In genomic region chr3:16240229-16241023, GRCh38 we compare ENCODE assay signal across 11 cellular contexts. TPM values are rescaled to one million over a fixed set of nuclear protein-coding genes. Genes with fewer than 3 reads are reported as not detected.
DNase-seq lines count a peak whose midpoint lies in the region; ATAC-seq and TF ChIP-seq lines count a peak whose summit lies in the region.
"Had no signal": no experiment of that assay in that cellular context is flagged by ENCODE, and none has a peak within 500 bp of the region (broad histone marks: within the 10 kb centered on the region; RNA-seq: fewer than 3 reads in every experiment).

No MANE protein-coding gene starts in this region.

- DNase-seq in ACHN (peak; percentile 13), HCT116 (ENCODE audit: low read depth, low spot score) (no peak), astrocyte of the spinal cord (ENCODE audit: low read depth, low spot score) (peak; percentile 49), cerebellum (ENCODE audit: low spot score) (no peak), NCI-H524 treated with DMSO at 0.1 percent for 48 hours (lab: John Stamatoyannopoulos, UW) (no peak), posterior vena cava (ENCODE audit: low spot score) (no peak)
- DNase-seq: left cardiac atrium; small intestine; stimulated activated naive CD8-positive, alpha-beta T cell treated with anti-CD3 and anti-CD28 coated beads, Interleukin-15, Interleukin-2, amounts not matched to agents 100 U/mL and 50 U/mL, for 24 hours had no signal

- H3K4me2 ChIP-seq in HCT116 (ENCODE audit: low read length): peak overlapping the region; percentile 32; the same call in 1 of the 2 replicates

- in situ Hi-C loops in ACHN (cut with HindIII; ENCODE audit: low pct_ligation_motif_present, low pct_unique_long_range_greater_than_20kb, low sequenced_read_pairs): no loop called here
- in situ Hi-C loops in astrocyte of the spinal cord (cut with HindIII; ENCODE audit: low sequenced_read_pairs): no loop called here

- intact Hi-C loops in HCT116 (cut with micrococcal nuclease) (no loop called here), posterior vena cava (cut with DNase I) (loop anchor here (10.0 kb wide), 1 partner anchor 426 kb away; no protein-coding TSS in a partner anchor)

- WGBS in liver: 71% methylated on average over 6 of the region's 6 CpGs

- no peaks in the 10 kb centered on the region for H3K79me2 ChIP-seq in HCT116 (ENCODE audit: insufficient read depth, low read length)

- no peak overlapping the region for H2AFZ ChIP-seq in HCT116 (ENCODE audit: low read depth, low read length, poor library complexity, severe bottlenecking)

- no peaks in the 10 kb centered on the region for H3K9me2 ChIP-seq in HCT116 (ENCODE audit: insufficient read depth)

- CTCF ChIA-PET in HCT116 (lab: Charles Lee): no interaction called here

- H3K27me3 ChIP-seq in HCT116 (ENCODE audit: insufficient read depth, low read length) (no peaks in the 10 kb centered on the region), liver (ENCODE audit: control insufficient read depth in 4 of 4, insufficient read depth in 4 of 4, low read length in 3 of 4) (no peaks in the 10 kb centered on the region)

- no TSS peak for BruUV-seq in HCT116 (replicated peaks; lab: Mats Ljungman, UMichigan)

- TF ChIP-seq POLR2A in HCT116 (IDR thresholded peaks at IDR 0.05; ENCODE audit: borderline replicate concordance, extremely low read depth, insufficient read depth, insufficient read length): no peak

- no peak for TF ChIP-seq RAD21 in HCT116 (IDR thresholded peaks at IDR 0.05; ENCODE audit: low read depth)
- TF ChIP-seq RAD21 in liver (IDR thresholded peaks at IDR 0.05): no peak

- RAD21 ChIA-PET in HCT116 (lab: Charles Lee; ENCODE audit: low non-redundant PET in 1 of 2, low total read pairs in 2 of 2, uncharacterized antibody in 2 of 2, unreplicated experiment in 2 of 2): no interaction called here

- H3K9me3 ChIP-seq in HCT116 (ENCODE audit: control insufficient read depth in 1 of 2, insufficient read depth in 1 of 2, low read depth in 1 of 2, low read length in 2 of 2) (no peaks in the 10 kb centered on the region), liver (ENCODE audit: control insufficient read depth in 4 of 4, low read length in 3 of 4) (no peaks in the 10 kb centered on the region)

- H3K4me3 ChIP-seq in HCT116 (replicated peaks in 1 of 2; ENCODE audit: low read depth in 1 of 2, low read length in 2 of 2): no peak overlapping the region
- no peak overlapping the region for H3K4me3 ChIP-seq in astrocyte of the spinal cord (ENCODE audit: low read depth, low read length)
- no peak overlapping the region for H3K4me3 ChIP-seq in liver (ENCODE audit: low read depth in 1 of 3, low read length in 3 of 3)

- H3K9ac ChIP-seq in HCT116 (ENCODE audit: low read length) (no peak overlapping the region), liver (ENCODE audit: low read depth in 1 of 2, low read length in 2 of 2) (no peak overlapping the region)

- H4K20me1 ChIP-seq in HCT116 (ENCODE audit: insufficient read depth): no peaks in the 10 kb centered on the region

- ATAC-seq in HCT116 (no peak), GM21723 (IDR thresholded peaks at IDR 0.05; ENCODE audit: unreplicated experiment) (no peak)
- ATAC-seq: stimulated activated naive CD8-positive, alpha-beta T cell treated with anti-CD3 and anti-CD28 coated beads, Interleukin-15, Interleukin-2, amounts not matched to agents 100 U/mL and 50 U/mL, for 24 hours had no signal

- POLR2A ChIA-PET in HCT116 (lab: Charles Lee): no interaction called here

- no peaks in the 10 kb centered on the region for H3K36me3 ChIP-seq in HCT116 (ENCODE audit: control insufficient read depth in 1 of 2, insufficient read depth in 2 of 2, low read length in 2 of 2)
- H3K36me3 ChIP-seq in liver (ENCODE audit: control insufficient read depth in 4 of 4, insufficient read depth in 3 of 4, low read depth in 1 of 4, low read length in 3 of 4): no peaks in the 10 kb centered on the region

- peaks cover 0 to 16% of the 10 kb centered on the region in 2 experiments; a peak in 2 of 4 replicates for H3K4me1 ChIP-seq in HCT116 (ENCODE audit: control insufficient read depth in 1 of 2, insufficient read depth in 2 of 2, low read length in 2 of 2)
- peaks cover 0 to 11% (median 0%) of the 10 kb centered on the region in 4 donors for H3K4me1 ChIP-seq in liver (ENCODE audit: control insufficient read depth in 4 of 4, insufficient read depth in 4 of 4, low read length in 3 of 4)

- H3K27ac ChIP-seq in HCT116 (ENCODE audit: low read depth, low read length) (no peak overlapping the region), liver (ENCODE audit: low read depth in 1 of 2, low read length in 2 of 2) (peak overlapping the region in 1 of 2 donors; percentile 49)

- no peak for TF ChIP-seq CTCF in HCT116 (IDR thresholded peaks at IDR 0.05 in 2 of 3, conservative IDR thresholded peaks at IDR 0.05 in 1 of 3; ENCODE audit: borderline replicate concordance in 1 of 3, insufficient read depth in 1 of 3, low read depth in 2 of 3, low read length in 2 of 3)
- TF ChIP-seq CTCF in astrocyte of the spinal cord (IDR thresholded peaks at IDR 0.05; ENCODE audit: low read depth, low read length): no peak
- no peak for TF ChIP-seq CTCF in liver (IDR thresholded peaks at IDR 0.05; ENCODE audit: low read depth, low read length, missing input control)

TF ChIP-seq in HCT116, 20 proteins besides CTCF, POLR2A, EP300 and RAD21:
- peak; percentile 92 for TF ChIP-seq CEBPB (IDR thresholded peaks at IDR 0.05; ENCODE audit: low read depth)
- TF ChIP-seq ZBTB33 (IDR thresholded peaks at IDR 0.05; ENCODE audit: extremely low read depth, insufficient replicate concordance, low read length): no peak
- TF ChIP-seq FOSL1 (IDR thresholded peaks at IDR 0.05; ENCODE audit: low read depth): peak; percentile 84
- TF ChIP-seq JUND (IDR thresholded peaks at IDR 0.05): peak; percentile 55

TF ChIP-seq in liver, 16 proteins besides CTCF, POLR2A, EP300 and RAD21 (continues in another document):
- TF ChIP-seq SP1 (IDR thresholded peaks at IDR 0.05) (no peak), REST (IDR thresholded peaks at IDR 0.05) (no peak), GABPA (IDR thresholded peaks at IDR 0.05 in 1 of 2, conservative IDR thresholded peaks at IDR 0.05 in 1 of 2) (no peak), JUND (IDR thresholded peaks at IDR 0.05) (peak; percentile 44 to 83), YY1 (IDR thresholded peaks at IDR 0.05) (peak; percentile 46), TAF1 (conservative IDR thresholded peaks at IDR 0.05) (no peak), ATF3 (IDR thresholded peaks at IDR 0.05) (peak; percentile 16), ZBTB33 (IDR thresholded peaks at IDR 0.05) (no peak), NR2F2 (IDR thresholded peaks at IDR 0.05) (no peak), RXRA (IDR thresholded peaks at IDR 0.05) (peak in 1 of 2 donors; percentile 40), EGR1 (IDR thresholded peaks at IDR 0.05; ENCODE audit: low read depth in 2 of 2) (no peak), FOXA1 (IDR thresholded peaks at IDR 0.05) (no peak), FOXA2 (IDR thresholded peaks at IDR 0.05) (no peak)

RNA-seq across cellular contexts. Expression of gene DPH3, which starts 24.3 kb away (rescaled TPM):
- 13.8 TPM for total RNA-seq in HCT116 (2021; ENCODE audit: unreplicated experiment)
- 7.0 and 7.1 TPM in 2 replicates for polyA plus RNA-seq in HCT116 (2012)
- total RNA-seq in liver: 10 to 100 TPM in 1 of 2 donors, 1 to 10 TPM in 1; 7.8 to 12.0 TPM
- 10 to 100 TPM; 11.1 to 19.1 TPM for polyA plus RNA-seq in liver
- total RNA-seq in cerebellum: 16.1 TPM
- 10 to 100 TPM; 35.4 to 47.1 TPM for total RNA-seq in posterior vena cava

RNA-seq across cellular contexts. Expression of gene OXNAD1, which starts 24.6 kb away (rescaled TPM):
- 12.1 TPM for total RNA-seq in HCT116 (2021; ENCODE audit: unreplicated experiment)
- polyA plus RNA-seq in HCT116 (2012): 7.6 and 8.2 TPM in 2 replicates
- 10 to 100 TPM in 1 of 2 donors, 1 to 10 TPM in 1; 9.3 to 24.6 TPM for total RNA-seq in liver
- 10 to 100 TPM; 12.6 to 15.6 TPM for polyA plus RNA-seq in liver
- total RNA-seq in cerebellum: 28.9 TPM
- 1 to 10 TPM; 7.5 to 8.6 TPM for total RNA-seq in posterior vena cava

Comparison
In these comparisons a context has a peak if more than half of its experiments do, and no peak if none do; other contexts are left out.
1. DNase-seq: peak in ACHN (single experiment) and astrocyte of the spinal cord (single experiment); none in HCT116 (single experiment), cerebellum (single experiment), NCI-H524 treated with DMSO at 0.1 percent for 48 hours (single experiment) and posterior vena cava (single experiment).